8 cellular contexts compared by ENCODE assay signal in genomic region chr12:3200032-3200617, GRCh38.
DNase-seq lines count a peak whose midpoint lies in the region; ATAC-seq and TF ChIP-seq lines count a peak whose summit lies in the region.

No MANE protein-coding gene starts in this region.

- H3K27ac ChIP-seq in adrenal gland (no peak overlapping the region), gastrocnemius medialis (peak overlapping the region; percentile 64 to 74 (median 70))

- H3K27me3 ChIP-seq in adrenal gland (no peaks in the 10 kb centered on the region), gastrocnemius medialis (no peaks in the 10 kb centered on the region)

- peaks cover 16 to 24% of the 10 kb centered on the region in 2 donors for H3K4me1 ChIP-seq in adrenal gland (replicated peaks in 1 of 2)
- peaks cover 34 to 35% of the 10 kb centered on the region in 2 donors for H3K4me1 ChIP-seq in gastrocnemius medialis

- no peaks in the 10 kb centered on the region for H3K36me3 ChIP-seq in adrenal gland (replicated peaks in 1 of 2)
- no peaks in the 10 kb centered on the region for H3K36me3 ChIP-seq in gastrocnemius medialis

- no peak for TF ChIP-seq CTCF in AG10803 (conservative IDR thresholded peaks at IDR 0.05; ENCODE audit: low read length)
- no peak for TF ChIP-seq CTCF in adrenal gland (IDR thresholded peaks at IDR 0.05)
- TF ChIP-seq CTCF in gastrocnemius medialis (IDR thresholded peaks at IDR 0.05 in 4 of 5, conservative IDR thresholded peaks at IDR 0.05 in 1 of 5): no peak

- in situ Hi-C loops in gastrocnemius medialis (cut with MboI; ENCODE audit: low sequenced_read_pairs in 4 of 4): loop anchor here in 1 of 4 donors (10.0 kb wide), 2 partner anchors 65 to 125 kb away; partner anchors contain the start of gene TSPAN9

- TF ChIP-seq POLR2A in adrenal gland (IDR thresholded peaks at IDR 0.05): no peak
- peak in 1 of 2 donors; percentile 17 for TF ChIP-seq POLR2A in gastrocnemius medialis (IDR thresholded peaks at IDR 0.05)

- H3K4me3 ChIP-seq in AG10803 (ENCODE audit: low read length): peak overlapping the region; percentile 51
- peak overlapping the region in 2 of 4 donors; percentile 7 to 53 for H3K4me3 ChIP-seq in adrenal gland
- peak overlapping the region; percentile 52 to 69 (median 56) for H3K4me3 ChIP-seq in gastrocnemius medialis

- intact Hi-C loops in adrenal gland (cut with DNase I): loop anchor here (5.0 kb wide), 2 partner anchors 63 to 128 kb away; no protein-coding TSS in a partner anchor
- intact Hi-C loops in gastrocnemius medialis (cut with DNase I; ENCODE audit: low total_unique reads): loop anchor here (2.0 kb wide), 2 partner anchors 33 to 65 kb away; no protein-coding TSS in a partner anchor

- H3K9me3 ChIP-seq in adrenal gland (replicated peaks in 1 of 3) (no peaks in the 10 kb centered on the region), gastrocnemius medialis (no peaks in the 10 kb centered on the region)

- ATAC-seq in gastrocnemius medialis: peak; percentile 60 to 71

- WGBS in adrenal gland, 4 donors: 1 to 5% (median 2%) methylated on average over 8 to 49 of the region's 49 CpGs

- DNase-seq in AG10803 (ENCODE audit: low read depth): peak; percentile 26
- DNase-seq in NCI-H1092 (lab: John Stamatoyannopoulos, UW): peak; percentile 49
- DNase-seq in adrenal gland: peak; percentile 43 to 64 (median 50)
- peak; percentile 63 for DNase-seq in iPS DF 19.7 (ENCODE audit: low read depth, low spot score)
- peak in 1 of 2 donors; percentile 37 for DNase-seq in gastrocnemius medialis
- no peak for DNase-seq in NOMO-1 (lab: John Stamatoyannopoulos, UW; ENCODE audit: unreplicated experiment in 2 of 2)
- no peak for DNase-seq in stimulated activated CD8-positive, alpha-beta memory T cell treated with anti-CD3 and anti-CD28 coated beads, Interleukin-4, amount 100 ng/mL, for 48 hours
- DNase-seq in superior temporal gyrus (ENCODE audit: extremely low spot score): no peak

Comparison
In these comparisons a context has a peak if more than half of its experiments do, and no peak if none do; other contexts are left out.
1. DNase-seq: peak in AG10803 (single experiment), NCI-H1092 (single experiment), adrenal gland (7 of 7) and iPS DF 19.7 (single experiment); none in NOMO-1 (0 of 2), stimulated activated CD8-positive, alpha-beta memory T cell treated with anti-CD3 and anti-CD28 coated beads, Interleukin-4, amount 100 ng/mL, for 48 hours (single experiment) and superior temporal gyrus (single experiment).
2. H3K27ac ChIP-seq: peak in gastrocnemius medialis (4 of 4); none in adrenal gland (0 of 5).